ENCODE assay signal across 18 cellular contexts in genomic region chr16:48373258-48374050, GRCh38. TPM values are rescaled to one million over a fixed set of nuclear protein-coding genes. Genes with fewer than 3 reads are reported as not detected.
A peak's percentile ranks its signal among the peaks of the same experiment; 100 is the strongest.
DNase-seq lines count a peak whose midpoint lies in the region; ATAC-seq and TF ChIP-seq lines count a peak whose summit lies in the region.
"Had no signal": no experiment of that assay in that cellular context is flagged by ENCODE, and none has a peak within 500 bp of the region (broad histone marks: within the 10 kb centered on the region; RNA-seq: fewer than 3 reads in every experiment).

No MANE protein-coding gene starts in this region.

- TF ChIP-seq CTCF in IMR-90 (conservative IDR thresholded peaks at IDR 0.05; ENCODE audit: low read depth, low read length) (no peak), dorsolateral prefrontal cortex (IDR thresholded peaks at IDR 0.05 in 54 of 56, conservative IDR thresholded peaks at IDR 0.05 in 2 of 56; ENCODE audit: low read depth in 1 of 56, partially characterized antibody in 56 of 56) (no peak)

- H3K27me3 ChIP-seq in IMR-90 (ENCODE audit: control insufficient read depth, insufficient read depth, low read length), result no peaks in the 10 kb centered on the region
- no peaks in the 10 kb centered on the region for H3K27me3 ChIP-seq in dorsolateral prefrontal cortex
- H3K27me3 ChIP-seq: MG63, testis had no signal

- peaks cover 21 to 33% (median 25%) of the 10 kb centered on the region in 3 donors for H3K4me1 Mint-ChIP-seq in naive B cell

- peak overlapping the region; percentile 44 for H3K14ac ChIP-seq in IMR-90 (replicated peaks; ENCODE audit: low read depth, low read length)

- peak overlapping the region; percentile 71 for H3K23ac ChIP-seq in IMR-90 (ENCODE audit: low read depth, low read length)

- H3K9me3 ChIP-seq in IMR-90 (ENCODE audit: control insufficient read depth, insufficient read depth, low read length), result no peaks in the 10 kb centered on the region
- H3K9me3 ChIP-seq: MG63, testis had no signal

- no peak overlapping the region for H3K27ac ChIP-seq in IMR-90 (ENCODE audit: insufficient read depth, low read length)
- H3K27ac ChIP-seq in dorsolateral prefrontal cortex, result peak overlapping the region in 34 of 59 donors; percentile 1 to 64 (median 25)
- H3K27ac ChIP-seq: testis, WERI-Rb-1 had no signal

- CTCF ChIA-PET in IMR-90 (lab: Yijun Ruan, JAX), result interaction anchor here (1.4 kb wide), 1 partner anchor 250 kb away, joined by 4 read pairs; no protein-coding TSS in a partner anchor

- H3K9me3 Mint-ChIP-seq in naive B cell, result no peaks in the 10 kb centered on the region
- H3K9me3 Mint-ChIP-seq: activated T-helper 17 cell treated with anti-CD3 and anti-CD28 coated beads, Interleukin-2, amount 50 U/mL, for 72 hours had no signal

- H3K79me1 ChIP-seq in IMR-90 (ENCODE audit: low read depth in 1 of 2, low read length in 2 of 2), result peaks cover 14 to 59% of the 10 kb centered on the region in 2 experiments; a peak in 3 of 4 replicates

- TF ChIP-seq POLR2A in IMR-90 (IDR thresholded peaks at IDR 0.05; ENCODE audit: low read depth, low read length), result no peak

- 0 out of 2 replicates have a peak overlapping the region, but pooled peaks have one; percentile 14 for H3K4me2 ChIP-seq in IMR-90 (ENCODE audit: low read depth, low read length)

- H2BK5ac ChIP-seq in IMR-90 (ENCODE audit: low read depth, low read length, poor library complexity, severe bottlenecking), result no peak overlapping the region

- no peaks in the 10 kb centered on the region for H3K27me3 Mint-ChIP-seq in naive B cell
- H3K27me3 Mint-ChIP-seq: activated T-helper 17 cell treated with anti-CD3 and anti-CD28 coated beads, Interleukin-2, amount 50 U/mL, for 72 hours had no signal

- no peak overlapping the region for H3K9ac ChIP-seq in IMR-90 (ENCODE audit: low read depth, low read length)

- H2BK15ac ChIP-seq in IMR-90 (ENCODE audit: low read depth, low read length), result no peak overlapping the region

- peak; percentile 39 for DNase-seq in EH (ENCODE audit: low read depth)
- peak; percentile 40 for DNase-seq in IMR-90
- no peak for DNase-seq in dorsolateral prefrontal cortex
- no peak for DNase-seq in naive B cell
- no peak for DNase-seq in iPS-NIHi7 (ENCODE audit: extremely low spot score)
- DNase-seq in activated CD8-positive, alpha-beta memory T cell treated with anti-CD3 and anti-CD28 coated beads, Interleukin-2, amount 50 U/mL, for 48 hours, result no peak
- DNase-seq: amygdala; Calu3; GDM1; MG63; NCI-H524 treated with DMSO at 0.1 percent for 48 hours; stimulated activated CD4-positive, alpha-beta T cell treated with anti-CD3 and anti-CD28 coated beads, Interleukin-2, amount 100 ng/mL, for 48 hours; SW 1271; testis; WERI-Rb-1 had no signal

- H3K4me3 Mint-ChIP-seq in naive B cell, result no peak overlapping the region
- H3K4me3 Mint-ChIP-seq: activated T-helper 17 cell treated with anti-CD3 and anti-CD28 coated beads, Interleukin-2, amount 50 U/mL, for 72 hours had no signal

- peaks cover 13% of the 10 kb centered on the region for H3K9me1 ChIP-seq in IMR-90 (ENCODE audit: insufficient read depth, low read length)

- no peak overlapping the region for H2AFZ ChIP-seq in IMR-90 (replicated peaks; ENCODE audit: low read length, poor library complexity)

- H2AK9ac ChIP-seq in IMR-90 (replicated peaks; ENCODE audit: low read depth, low read length, poor library complexity), result no peak overlapping the region

- H2AK5ac ChIP-seq in IMR-90 (ENCODE audit: low read depth, low read length), result peak overlapping the region; percentile 50; the same call in 1 of the 2 replicates

- TF ChIP-seq RAD21 in IMR-90 (IDR thresholded peaks at IDR 0.05; ENCODE audit: low read length), result no peak

- no peak overlapping the region for H4K91ac ChIP-seq in IMR-90 (ENCODE audit: insufficient read depth, low read depth, low read length)

- peak; percentile 30; the same call in 1 of the 2 replicates for ATAC-seq in IMR-90 (ENCODE audit: low read depth)
- peak; percentile 27 to 33 for ATAC-seq in naive B cell (ENCODE audit: low read depth in 2 of 2)
- ATAC-seq in GM19467 (IDR thresholded peaks at IDR 0.05; ENCODE audit: unreplicated experiment), result no peak
- ATAC-seq: activated T-helper 17 cell treated with anti-CD3 and anti-CD28 coated beads, Interleukin-2, amount 50 U/mL, for 72 hours; HCT116 had no signal

- H4K8ac ChIP-seq in IMR-90 (ENCODE audit: low read depth in 2 of 2, low read length in 2 of 2), result no peak overlapping the region

- intact Hi-C loops in IMR-90 (cut with micrococcal nuclease) (no loop called here), dorsolateral prefrontal cortex (cut with DNase I) (no loop called here)

- no peak overlapping the region for H2BK120ac ChIP-seq in IMR-90 (ENCODE audit: low read depth, low read length)

- H3K36me3 ChIP-seq in IMR-90 (ENCODE audit: control insufficient read depth, insufficient read depth, low read length), result no peaks in the 10 kb centered on the region
- H3K36me3 ChIP-seq: MG63, WERI-Rb-1 had no signal

- H4K20me1 ChIP-seq in IMR-90 (ENCODE audit: insufficient read depth, low read length), result peaks cover 76% of the 10 kb centered on the region

- peak overlapping the region; percentile 39; the same call in 1 of the 2 replicates for H3K4ac ChIP-seq in IMR-90 (ENCODE audit: low read depth, low read length)

- in situ Hi-C loops in IMR-90 (cut with MboI; ENCODE audit: low sequenced_read_pairs), result no loop called here

- no peaks in the 10 kb centered on the region for H3K36me3 Mint-ChIP-seq in naive B cell

- H3K4me3 ChIP-seq in IMR-90 (ENCODE audit: insufficient read depth, low read depth, low read length) (no peak overlapping the region), dorsolateral prefrontal cortex (peak overlapping the region in 1 of 59 donors; percentile 16)
- H3K4me3 ChIP-seq: MG63, testis had no signal

- H2BK20ac ChIP-seq in IMR-90 (ENCODE audit: low read depth, low read length), result no peak overlapping the region

- POLR2A ChIA-PET in IMR-90 (lab: Charles Lee; ENCODE audit: unreplicated experiment), result no interaction called here

- H4K5ac ChIP-seq in IMR-90 (ENCODE audit: low read depth, low read length), result no peak overlapping the region

- H3K4me1 ChIP-seq in IMR-90 (ENCODE audit: control insufficient read depth, insufficient read depth, low read length), result peaks cover 18% of the 10 kb centered on the region

- dilution Hi-C loops in IMR-90 (cut with HindIII; ENCODE audit: low sequenced_read_pairs, unreplicated experiment), result no loop called here

- H3K56ac ChIP-seq in IMR-90 (ENCODE audit: extremely low read depth, insufficient read depth, low read length), result no peak overlapping the region

- H3K18ac ChIP-seq in IMR-90 (ENCODE audit: low read depth, low read length), result peak overlapping the region; percentile 16; the same call in 1 of the 2 replicates

- no peak overlapping the region for H3K27ac Mint-ChIP-seq in naive B cell
- H3K27ac Mint-ChIP-seq: activated T-helper 17 cell treated with anti-CD3 and anti-CD28 coated beads, Interleukin-2, amount 50 U/mL, for 72 hours had no signal

- BruUV-seq in IMR-90 (replicated peaks; lab: Mats Ljungman, UMichigan), result no TSS peak

- 81% methylated on average over 2 of the region's 5 CpGs; no CpG with 5 or more reads in 1 of the 2 experiments for WGBS in IMR-90 (ENCODE audit: extremely low coverage in 2 of 2, insufficient read length in 1 of 2), 2 experiments

TF ChIP-seq in IMR-90, 13 proteins besides CTCF, POLR2A, EP300 and RAD21:
- TF ChIP-seq MAZ (IDR thresholded peaks at IDR 0.05; ENCODE audit: borderline replicate concordance, low read depth, low read length) (no peak), ELK1 (IDR thresholded peaks at IDR 0.05; ENCODE audit: borderline replicate concordance, low read depth, low read length) (no peak), CEBPB (IDR thresholded peaks at IDR 0.05; ENCODE audit: low read depth, low read length) (peak; percentile 54; the same call in 1 of the 2 replicates)

RNA-seq across cellular contexts. Expression of gene SIAH1, which starts 11.8 kb away (rescaled TPM):
- total RNA-seq in IMR-90 (2012; rRNA removed) (16.9 and 17.7 TPM in 2 replicates), dorsolateral prefrontal cortex (10 to 100 TPM; 20.1 to 37.6 (median 27.7) TPM)
- polyA plus RNA-seq in IMR-90 (2012; rRNA removed) (8.8 and 10.3 TPM in 2 replicates), naive B cell (ENCODE audit: low read depth in 6 of 6) (10 to 100 TPM; 17.2 to 31.9 (median 24.0) TPM)
- polyA plus RNA-seq in IMR-90 (2012; cell fraction: cytosol; rRNA removed), result 6.3 and 10.9 TPM in 2 replicates
- polyA plus RNA-seq in IMR-90 (2012; cell fraction: nucleus; rRNA removed; ENCODE audit: low replicate concordance), result 8.6 and 22.7 TPM in 2 replicates

Comparison
In these comparisons a context has a peak if more than half of its experiments do, and no peak if none do; other contexts are left out.
1. DNase-seq: peak in EH (single experiment) and IMR-90 (single experiment); none in dorsolateral prefrontal cortex (0 of 10), naive B cell (single experiment), iPS-NIHi7 (single experiment) and activated CD8-positive, alpha-beta memory T cell treated with anti-CD3 and anti-CD28 coated beads, Interleukin-2, amount 50 U/mL, for 48 hours (single experiment).